9 cellular contexts compared by ENCODE assay signal in the genomic region with DNA sequence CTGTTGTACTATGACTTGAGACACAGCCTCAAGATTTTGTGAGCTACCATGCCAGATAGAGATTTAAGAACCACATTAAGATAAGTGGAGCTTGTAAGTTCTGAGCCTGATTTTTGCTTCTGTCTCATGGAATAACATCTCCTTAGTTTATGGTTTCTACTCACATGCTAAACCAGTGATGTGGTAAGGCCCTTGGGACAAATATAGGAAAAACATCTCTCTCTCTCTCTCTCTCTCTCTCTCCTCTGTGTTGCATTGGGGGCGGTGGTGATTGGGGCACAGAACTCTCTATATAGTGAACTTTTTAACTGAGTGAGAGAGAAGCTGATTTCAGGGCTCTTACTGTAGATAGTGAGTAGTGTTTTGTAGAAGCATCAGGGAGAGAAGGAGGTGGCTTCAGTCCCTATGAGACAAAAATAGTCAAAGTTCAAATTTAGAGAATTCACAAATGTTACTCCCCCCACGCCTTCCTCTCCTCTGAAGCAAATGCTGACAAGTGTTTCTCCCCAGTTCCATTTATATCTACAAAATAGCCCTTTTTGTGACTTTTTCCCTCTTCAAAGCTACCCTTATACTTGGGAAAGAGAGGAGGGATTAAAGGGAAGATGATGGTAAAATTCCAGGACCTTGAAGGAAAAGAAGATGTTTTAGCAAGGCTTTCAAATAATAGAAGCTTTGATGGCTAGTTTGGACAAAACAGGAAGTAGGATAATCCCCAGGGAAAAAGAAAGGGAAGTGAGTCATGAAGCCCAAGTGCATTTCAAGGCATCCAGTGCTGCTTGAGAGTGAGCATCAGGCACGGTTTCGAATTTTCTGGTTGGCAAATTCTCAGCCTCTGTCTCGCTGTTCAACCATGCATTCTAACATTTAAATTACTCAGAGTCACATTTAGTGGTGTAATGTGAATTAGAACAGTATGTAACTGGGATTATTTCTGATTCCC.
A peak's percentile ranks its signal among the peaks of the same experiment; 100 is the strongest.
DNase-seq lines count a peak whose midpoint lies in the region; ATAC-seq, FAIRE-seq and TF ChIP-seq lines count a peak whose summit lies in the region.
"Had no signal": no experiment of that assay in that cellular context is flagged by ENCODE, and none has a peak within 500 bp of the region (broad histone marks: within the 10 kb centered on the region; RNA-seq: fewer than 3 reads in every experiment).

No MANE protein-coding gene starts in this region.

- no peaks in the 10 kb centered on the region for H3K27me3 ChIP-seq in HepG2 (ENCODE audit: control insufficient read depth in 1 of 2, insufficient read depth in 2 of 2, low read length in 2 of 2)

- FAIRE-seq in GM12891 (lab: Jason Lieb, UNC) (peak; percentile 76), HepG2 (lab: Jason Lieb, UNC) (no peak)

- in situ Hi-C loops in HepG2 (cut with HindIII; ENCODE audit: extremely low pct_ligation_motif_present, low pct_unique_long_range_greater_than_20kb) = no loop called here

- H3K27ac ChIP-seq in epithelial cell of prostate (peak overlapping the region; percentile 34), HepG2 (ENCODE audit: extremely low read length, insufficient read depth, low read length) (no peak overlapping the region)
- H3K27ac ChIP-seq: HL-60 had no signal

- H3K9me3 ChIP-seq in HepG2 (ENCODE audit: low read length) = no peaks in the 10 kb centered on the region

- CTCF ChIA-PET in HepG2 (lab: Yijun Ruan, JAX; ENCODE audit: low intra/inter-chr PET ratio, low total read pairs) = no interaction called here

- H2AFZ ChIP-seq in HepG2 (ENCODE audit: low read length) = no peak overlapping the region

- no peak for TF ChIP-seq RAD21 in HepG2 (CRISPR knock-in tag; IDR thresholded peaks at IDR 0.05)

- H4K20me1 ChIP-seq in HepG2 (ENCODE audit: insufficient read depth, low read length) = no peaks in the 10 kb centered on the region

- POLR2A ChIA-PET in HepG2 (lab: Yijun Ruan, JAX) = no interaction called here

- WGBS in HepG2 (ENCODE audit: low lambda C conversion rate) = 3% methylated on average over 5 of the region's 5 CpGs

- H3K27ac Mint-ChIP-seq in glutamatergic neuron (ENCODE audit: unreplicated experiment) = no peak overlapping the region

- H3K4me3 Mint-ChIP-seq in glutamatergic neuron (ENCODE audit: unreplicated experiment) = no peak overlapping the region

- H3K4me2 ChIP-seq in HepG2 (ENCODE audit: low read depth, low read length) = no peak overlapping the region

- no peak overlapping the region for H3K4me3 ChIP-seq in HepG2 (replicated peaks in 1 of 3; ENCODE audit: insufficient read depth in 1 of 3, low read depth in 2 of 3, low read length in 3 of 3)

- no peak overlapping the region for H3K9ac ChIP-seq in HepG2 (ENCODE audit: insufficient read depth, low read depth, low read length)

- H3K36me3 ChIP-seq in HepG2 (replicated peaks in 1 of 2; ENCODE audit: control insufficient read depth in 1 of 2, insufficient read depth in 2 of 2, low read length in 2 of 2) = no peaks in the 10 kb centered on the region

- intact Hi-C loops in HepG2 (cut with micrococcal nuclease; ENCODE audit: unreplicated experiment) = no loop called here

- H3K4me1 ChIP-seq in HepG2 (ENCODE audit: insufficient read depth, low read length) = no peaks in the 10 kb centered on the region

- no peak for TF ChIP-seq POLR2A in GM12891 (IDR thresholded peaks at IDR 0.05; ENCODE audit: low read depth, low read length)
- TF ChIP-seq POLR2A in HepG2 (IDR thresholded peaks at IDR 0.05; ENCODE audit: insufficient read depth in 1 of 2, low read depth in 2 of 2, low read length in 2 of 2) = no peak

- no peak for DNase-seq in GM12891 (ENCODE audit: insufficient read length, low spot score)
- peak; percentile 69 for DNase-seq in NCI-H2227 (lab: John Stamatoyannopoulos, UW; ENCODE audit: unreplicated experiment)
- DNase-seq in epithelial cell of prostate (ENCODE audit: low read depth, low spot score) = no peak
- peak; percentile 86 for DNase-seq in renal cortical epithelial cell (ENCODE audit: low read depth)
- no peak for DNase-seq in HepG2 (ENCODE audit: low spot score)
- no peak for DNase-seq in activated naive CD4-positive, alpha-beta T cell treated with Interleukin-2 at 50 U/mL for 16 hours
- DNase-seq in glutamatergic neuron = no peak

- no peaks in the 10 kb centered on the region for H3K9me3 Mint-ChIP-seq in glutamatergic neuron (ENCODE audit: unreplicated experiment)

- no TSS peak for BruUV-seq in HepG2 (replicated peaks; lab: Mats Ljungman, UMichigan)

- no peaks in the 10 kb centered on the region for H3K79me2 ChIP-seq in HepG2 (ENCODE audit: insufficient read depth, low read length)

- no peaks in the 10 kb centered on the region for H3K27me3 Mint-ChIP-seq in glutamatergic neuron (ENCODE audit: unreplicated experiment)

- TF ChIP-seq CTCF in HepG2 (CRISPR knock-in tag; IDR thresholded peaks at IDR 0.05) (no peak), glutamatergic neuron (IDR thresholded peaks at IDR 0.05; ENCODE audit: partially characterized antibody, unreplicated experiment) (no peak)

- H3K36me3 Mint-ChIP-seq in glutamatergic neuron (ENCODE audit: unreplicated experiment) = no peaks in the 10 kb centered on the region

- TF ChIP-seq EP300 in HepG2 (IDR thresholded peaks at IDR 0.05; ENCODE audit: low read depth in 2 of 2, low read length in 2 of 2) = no peak
- no peak for TF ChIP-seq EP300 in HepG2 (CRISPR knock-in tag; IDR thresholded peaks at IDR 0.05; ENCODE audit: borderline replicate concordance)

- no peak for ATAC-seq in GM21717 (IDR thresholded peaks at IDR 0.05; ENCODE audit: unreplicated experiment)
- ATAC-seq in HepG2 = no peak

- no peaks in the 10 kb centered on the region for H3K4me1 Mint-ChIP-seq in glutamatergic neuron (ENCODE audit: low read depth, unreplicated experiment)

TF ChIP-seq in GM12891, 5 proteins besides CTCF, POLR2A, EP300 and RAD21:
- TF ChIP-seq TAF1 (IDR thresholded peaks at IDR 0.05; ENCODE audit: low read depth, low read length) (no peak), SPI1 (IDR thresholded peaks at IDR 0.05; ENCODE audit: low read depth, low read length) (peak; percentile 57)

TF ChIP-seq in HepG2, 621 proteins besides CTCF, POLR2A, EP300 and RAD21 (continues in another document):
- TF ChIP-seq, protein P1, sequence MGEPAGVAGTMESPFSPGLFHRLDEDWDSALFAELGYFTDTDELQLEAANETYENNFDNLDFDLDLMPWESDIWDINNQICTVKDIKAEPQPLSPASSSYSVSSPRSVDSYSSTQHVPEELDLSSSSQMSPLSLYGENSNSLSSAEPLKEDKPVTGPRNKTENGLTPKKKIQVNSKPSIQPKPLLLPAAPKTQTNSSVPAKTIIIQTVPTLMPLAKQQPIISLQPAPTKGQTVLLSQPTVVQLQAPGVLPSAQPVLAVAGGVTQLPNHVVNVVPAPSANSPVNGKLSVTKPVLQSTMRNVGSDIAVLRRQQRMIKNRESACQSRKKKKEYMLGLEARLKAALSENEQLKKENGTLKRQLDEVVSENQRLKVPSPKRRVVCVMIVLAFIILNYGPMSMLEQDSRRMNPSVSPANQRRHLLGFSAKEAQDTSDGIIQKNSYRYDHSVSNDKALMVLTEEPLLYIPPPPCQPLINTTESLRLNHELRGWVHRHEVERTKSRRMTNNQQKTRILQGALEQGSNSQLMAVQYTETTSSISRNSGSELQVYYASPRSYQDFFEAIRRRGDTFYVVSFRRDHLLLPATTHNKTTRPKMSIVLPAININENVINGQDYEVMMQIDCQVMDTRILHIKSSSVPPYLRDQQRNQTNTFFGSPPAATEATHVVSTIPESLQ (CRISPR knock-in tag; conservative IDR thresholded peaks at IDR 0.05) = no peak
- TF ChIP-seq RFXAP (CRISPR knock-in tag; IDR thresholded peaks at IDR 0.05; ENCODE audit: borderline replicate concordance) (no peak), ZNF614 (CRISPR knock-in tag; IDR thresholded peaks at IDR 0.05; ENCODE audit: borderline replicate concordance) (no peak), BCL6 (CRISPR knock-in tag; IDR thresholded peaks at IDR 0.05) (no peak), ZNF326 (CRISPR knock-in tag; IDR thresholded peaks at IDR 0.05; ENCODE audit: borderline replicate concordance) (no peak), ZNF34 (CRISPR knock-in tag; IDR thresholded peaks at IDR 0.05; ENCODE audit: borderline replicate concordance) (no peak), PHB2 (IDR thresholded peaks at IDR 0.05; ENCODE audit: partially characterized antibody) (no peak), ZNF577 (CRISPR knock-in tag; IDR thresholded peaks at IDR 0.05; ENCODE audit: borderline replicate concordance, low read depth) (no peak), ZNF20 (CRISPR knock-in tag; IDR thresholded peaks at IDR 0.05) (no peak), ZSCAN31 (CRISPR knock-in tag; IDR thresholded peaks at IDR 0.05; ENCODE audit: low read depth) (no peak), BRD4 (CRISPR knock-in tag; IDR thresholded peaks at IDR 0.05) (no peak), CHCHD3 (CRISPR knock-in tag; IDR thresholded peaks at IDR 0.05) (no peak)
- TF ChIP-seq, protein P2, sequence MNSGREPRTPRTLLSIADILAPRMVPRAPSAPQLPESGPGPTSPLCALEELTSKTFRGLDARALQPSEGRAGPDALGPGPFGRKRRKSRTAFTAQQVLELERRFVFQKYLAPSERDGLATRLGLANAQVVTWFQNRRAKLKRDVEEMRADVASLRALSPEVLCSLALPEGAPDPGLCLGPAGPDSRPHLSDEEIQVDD (CRISPR knock-in tag; IDR thresholded peaks at IDR 0.05; ENCODE audit: borderline replicate concordance) = no peak
- TF ChIP-seq, protein P3, sequence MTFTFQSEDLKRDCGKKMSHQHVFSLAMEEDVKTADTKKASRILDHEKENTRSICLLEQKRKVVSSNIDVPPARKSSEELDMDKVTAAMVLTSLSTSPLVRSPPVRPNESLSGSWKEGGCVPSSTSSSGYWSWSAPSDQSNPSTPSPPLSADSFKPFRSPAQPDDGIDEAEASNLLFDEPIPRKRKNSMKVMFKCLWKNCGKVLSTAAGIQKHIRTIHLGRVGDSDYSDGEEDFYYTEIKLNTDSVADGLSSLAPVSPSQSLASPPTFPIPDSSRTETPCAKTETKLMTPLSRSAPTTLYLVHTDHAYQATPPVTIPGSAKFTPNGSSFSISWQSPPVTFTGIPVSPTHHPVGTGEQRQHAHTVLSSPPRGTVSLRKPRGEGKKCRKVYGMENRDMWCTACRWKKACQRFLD (CRISPR knock-in tag; IDR thresholded peaks at IDR 0.05; ENCODE audit: borderline replicate concordance) = no peak

Comparison
In these comparisons a context has a peak if more than half of its experiments do, and no peak if none do; other contexts are left out.
1. DNase-seq: peak in NCI-H2227 (single experiment) and renal cortical epithelial cell (single experiment); none in GM12891 (single experiment), epithelial cell of prostate (single experiment), HepG2 (single experiment), activated naive CD4-positive, alpha-beta T cell treated with Interleukin-2 at 50 U/mL for 16 hours (single experiment) and glutamatergic neuron (single experiment).